In genomic region chr18:3616744-3617143, GRCh38 we compare ENCODE assay signal across 2 cellular contexts.
TF ChIP-seq lines count a peak whose summit lies in the region.

No MANE protein-coding gene starts in this region.

TF ChIP-seq in IMR-90, 13 proteins besides CTCF, POLR2A, EP300 and RAD21:
- TF ChIP-seq MAZ (IDR thresholded peaks at IDR 0.05; ENCODE audit: borderline replicate concordance, low read depth, low read length) (no peak), BHLHE40 (IDR thresholded peaks at IDR 0.05; ENCODE audit: low read depth, low read length) (no peak), MAFK (IDR thresholded peaks at IDR 0.05; ENCODE audit: low read depth, low read length) (no peak), USF2 (IDR thresholded peaks at IDR 0.05; ENCODE audit: low read depth, low read length) (no peak), RCOR1 (IDR thresholded peaks at IDR 0.05; ENCODE audit: insufficient replicate concordance, low read length) (no peak), NFE2L2 (IDR thresholded peaks at IDR 0.05; ENCODE audit: low read depth, low read length) (no peak), FOS (IDR thresholded peaks at IDR 0.05; ENCODE audit: low read depth, low read length) (no peak), CEBPB (IDR thresholded peaks at IDR 0.05; ENCODE audit: low read depth, low read length) (no peak), CHD1 (IDR thresholded peaks at IDR 0.05; ENCODE audit: low read depth, low read length) (no peak), RFX5 (IDR thresholded peaks at IDR 0.05; ENCODE audit: low read depth, low read length) (no peak), ELK1 (IDR thresholded peaks at IDR 0.05; ENCODE audit: borderline replicate concordance, low read depth, low read length) (no peak), SMC3 (IDR thresholded peaks at IDR 0.05; ENCODE audit: low read depth, low read length) (no peak), MXI1 (IDR thresholded peaks at IDR 0.05; ENCODE audit: borderline replicate concordance, low read depth, low read length) (no peak)

TF ChIP-seq in H1, 55 proteins besides CTCF, POLR2A, EP300 and RAD21:
- TF ChIP-seq GTF2F1 (IDR thresholded peaks at IDR 0.05; ENCODE audit: borderline replicate concordance, low read depth, low read length) (no peak), EZH2 (IDR thresholded peaks at IDR 0.05; ENCODE audit: low read depth, low read length, severe bottlenecking) (no peak), KDM5A (IDR thresholded peaks at IDR 0.05; ENCODE audit: low read length) (no peak), CHD1 (IDR thresholded peaks at IDR 0.05; ENCODE audit: low read depth, low read length) (no peak), CBX8 (IDR thresholded peaks at IDR 0.05; ENCODE audit: borderline replicate concordance, low read depth, low read length) (no peak), YY1 (IDR thresholded peaks at IDR 0.05; ENCODE audit: low read depth, low read length) (no peak), SIRT6 (IDR thresholded peaks at IDR 0.05; ENCODE audit: low read length) (no peak), CEBPB (IDR thresholded peaks at IDR 0.05; ENCODE audit: low read depth, low read length) (no peak), JUND (IDR thresholded peaks at IDR 0.05; ENCODE audit: low read length) (no peak), ZNF274 (IDR thresholded peaks at IDR 0.05; ENCODE audit: borderline replicate concordance, extremely low read depth, low read length) (no peak), ATF3 (IDR thresholded peaks at IDR 0.05; ENCODE audit: insufficient read depth, low read depth, low read length) (no peak)
